In genomic region chr15:76803049-76803571, GRCh38 we compare ENCODE assay signal across 20 cellular contexts.
DNase-seq lines count a peak whose midpoint lies in the region; ATAC-seq, FAIRE-seq and TF ChIP-seq lines count a peak whose summit lies in the region.
"Had no signal": no experiment of that assay in that cellular context is flagged by ENCODE, and none has a peak within 500 bp of the region (broad histone marks: within the 10 kb centered on the region; RNA-seq: fewer than 3 reads in every experiment).

No MANE protein-coding gene starts in this region.

- H3K4me2 ChIP-seq in GM12878 (ENCODE audit: control insufficient read depth, insufficient read depth) = no peak overlapping the region
- no peak overlapping the region for H3K4me2 ChIP-seq in H9 (ENCODE audit: insufficient read depth, insufficient read length, low read length)

- H3K27ac ChIP-seq in GM12878 (ENCODE audit: control insufficient read depth, insufficient read depth) (no peak overlapping the region), H9 (ENCODE audit: insufficient read length, low read depth, low read length) (no peak overlapping the region)
- H3K27ac ChIP-seq: C4-2B, HL-60 had no signal

- no peak overlapping the region for H2AK5ac ChIP-seq in H9 (ENCODE audit: insufficient read length, low read length)

- BruUV-seq in GM12878 (replicated peaks; lab: Mats Ljungman, UMichigan) = no TSS peak

- 96% methylated on average over 1 of the region's 1 CpG for WGBS in GM12878 (ENCODE audit: insufficient coverage, insufficient replicate concordance, low lambda C conversion rate, missing lambda C conversion rate)
- WGBS in H9 (ENCODE audit: extremely low coverage, insufficient read length, low lambda C conversion rate) = no CpG with 5 or more reads among the region's 1 CpG

- H2BK12ac ChIP-seq in H9 (ENCODE audit: insufficient read length, low read depth, low read length) = no peak overlapping the region

- H3K27me3 ChIP-seq in GM12878 (replicated peaks in 1 of 2; ENCODE audit: control insufficient read depth in 2 of 2, insufficient read depth in 2 of 2, low read length in 1 of 2) (no peaks in the 10 kb centered on the region), H9 (ENCODE audit: insufficient read depth, low read length) (no peaks in the 10 kb centered on the region)

- H4K5ac ChIP-seq in H9 (ENCODE audit: insufficient read length, low read depth, low read length) = no peak overlapping the region

- no peaks in the 10 kb centered on the region for H3K79me2 ChIP-seq in GM12878 (ENCODE audit: control insufficient read depth, insufficient read depth, low read length)
- no peaks in the 10 kb centered on the region for H3K79me2 ChIP-seq in H9 (ENCODE audit: insufficient read depth, low read length)

- no peak overlapping the region for H4K91ac ChIP-seq in H9 (ENCODE audit: insufficient read length, low read depth, low read length)

- TF ChIP-seq CTCF in GM12878 (IDR thresholded peaks at IDR 0.05 in 2 of 3, conservative IDR thresholded peaks at IDR 0.05 in 1 of 3; ENCODE audit: control insufficient read depth in 2 of 3, extremely low read depth in 1 of 3, insufficient read depth in 1 of 3, low read depth in 3 of 3, low read length in 3 of 3) (no peak), nephron progenitor cell (IDR thresholded peaks at IDR 0.05) (no peak), H9 (conservative IDR thresholded peaks at IDR 0.05) (no peak)

- H3T11ph ChIP-seq in H9 (ENCODE audit: low read length) = no peak overlapping the region

- H2BK15ac ChIP-seq in H9 (ENCODE audit: low read depth, low read length) = no peak overlapping the region

- no peak for DNase-seq in activated naive CD8-positive, alpha-beta T cell treated with anti-CD3 and anti-CD28 coated beads, Interleukin-2, amount 10 ng/mL, durations not matched to agents 7 days and 5 days
- no peak for DNase-seq in activated naive CD8-positive, alpha-beta T cell treated with anti-CD3 and anti-CD28 coated beads, Interleukin-2, amount 50 U/mL, for 24 hours
- DNase-seq in GM12878 (ENCODE audit: low read depth, low spot score) (no peak), nephron progenitor cell (no peak), H9 (no peak), AML-193 (lab: John Stamatoyannopoulos, UW) (no peak)
- DNase-seq in stimulated activated naive CD8-positive, alpha-beta T cell treated with anti-CD3 and anti-CD28 coated beads, Interleukin-15, amount 100 ng/mL, for 72 hours = no peak
- DNase-seq: CD8-positive, alpha-beta memory T cell; DMS53; GDM1; H7; KG1; NCI-H1092 treated with DMSO at 0.1 percent for 48 hours; NCI-H1436 treated with DMSO at 0.1 percent for 48 hours; NCI-H2029; NCI-H2171 treated with DMSO at 0.1 percent for 48 hours; NCI-H524 treated with DMSO at 0.1 percent for 48 hours; SHP77 had no signal

- H3K9ac ChIP-seq in GM12878 (ENCODE audit: control insufficient read depth, insufficient read depth, low read length) = no peak overlapping the region
- H3K9ac ChIP-seq in H9 (ENCODE audit: extremely low read depth, insufficient read length, low read length) = no peak overlapping the region

- H3K4ac ChIP-seq in H9 (ENCODE audit: low read depth, low read length) = no peak overlapping the region

- in situ Hi-C loops in GM12878 (cut with MboI) = no loop called here

- H3K14ac ChIP-seq in H9 (ENCODE audit: insufficient read depth, low read length) = no peak overlapping the region

- no peak for TF ChIP-seq RAD21 in GM12878 (IDR thresholded peaks at IDR 0.05; ENCODE audit: insufficient read depth, low read depth, low read length)

- RAD21 ChIA-PET in GM12878 (lab: Charles Lee; ENCODE audit: unreplicated experiment) = no interaction called here

- H3K79me1 ChIP-seq in H9 (ENCODE audit: insufficient read depth, low read depth, low read length, poor library complexity, severe bottlenecking) = no peaks in the 10 kb centered on the region

- H2AFZ ChIP-seq in GM12878 (ENCODE audit: control insufficient read depth, low read depth, low read length) (no peak overlapping the region), H9 (ENCODE audit: low read length) (no peak overlapping the region)

- POLR2A ChIA-PET in activated naive CD8-positive, alpha-beta T cell treated with anti-CD3 and anti-CD28 coated beads, Interleukin-2, amount 10 ng/mL, durations not matched to agents 7 days and 5 days (lab: Charles Lee) = no interaction called here
- POLR2A ChIA-PET in GM12878 (lab: Charles Lee) = no interaction called here

- no peak overlapping the region for H2BK120ac ChIP-seq in H9 (ENCODE audit: low read depth, low read length, poor library complexity, severe bottlenecking)

- H3K4me3 Mint-ChIP-seq in activated naive CD8-positive, alpha-beta T cell treated with anti-CD3 and anti-CD28 coated beads, Interleukin-2, amount 10 ng/mL, durations not matched to agents 7 days and 5 days = no peak overlapping the region
- H3K4me3 Mint-ChIP-seq in activated naive CD8-positive, alpha-beta T cell treated with anti-CD3 and anti-CD28 coated beads, Interleukin-2, amount 50 U/mL, for 24 hours = no peak overlapping the region
- H3K4me3 Mint-ChIP-seq in nephron progenitor cell (no peak overlapping the region), H9 (no peak overlapping the region)
- no peak overlapping the region for H3K4me3 Mint-ChIP-seq in stimulated activated naive CD8-positive, alpha-beta T cell treated with anti-CD3 and anti-CD28 coated beads, Interleukin-15, amount 100 ng/mL, for 72 hours
- H3K4me3 Mint-ChIP-seq: CD8-positive, alpha-beta memory T cell had no signal

- H3K36me3 Mint-ChIP-seq in activated naive CD8-positive, alpha-beta T cell treated with anti-CD3 and anti-CD28 coated beads, Interleukin-2, amount 10 ng/mL, durations not matched to agents 7 days and 5 days = peaks cover 23% of the 10 kb centered on the region
- peaks cover 22% of the 10 kb centered on the region for H3K36me3 Mint-ChIP-seq in activated naive CD8-positive, alpha-beta T cell treated with anti-CD3 and anti-CD28 coated beads, Interleukin-2, amount 50 U/mL, for 24 hours (ENCODE audit: low read depth)
- H3K36me3 Mint-ChIP-seq in nephron progenitor cell (ENCODE audit: low read depth) (peaks cover 38% of the 10 kb centered on the region), H9 (ENCODE audit: insufficient read depth in 1 of 3, low read depth in 3 of 3) (no peaks in the 10 kb centered on the region)

- H4K20me1 ChIP-seq in GM12878 (ENCODE audit: control insufficient read depth, insufficient read depth) (no peaks in the 10 kb centered on the region), H9 (ENCODE audit: control insufficient read depth, insufficient read depth, insufficient read length) (no peaks in the 10 kb centered on the region)

- H3K4me3 ChIP-seq in GM12878 = no peak overlapping the region

- H3K18ac ChIP-seq in H9 (ENCODE audit: insufficient read length, low read depth, low read length) = no peak overlapping the region

- no peaks in the 10 kb centered on the region for H3K9me3 Mint-ChIP-seq in activated naive CD8-positive, alpha-beta T cell treated with anti-CD3 and anti-CD28 coated beads, Interleukin-2, amount 10 ng/mL, durations not matched to agents 7 days and 5 days
- H3K9me3 Mint-ChIP-seq in activated naive CD8-positive, alpha-beta T cell treated with anti-CD3 and anti-CD28 coated beads, Interleukin-2, amount 50 U/mL, for 24 hours = no peaks in the 10 kb centered on the region
- H3K9me3 Mint-ChIP-seq in nephron progenitor cell (no peaks in the 10 kb centered on the region), H9 (no peaks in the 10 kb centered on the region)
- H3K9me3 Mint-ChIP-seq in stimulated activated naive CD8-positive, alpha-beta T cell treated with anti-CD3 and anti-CD28 coated beads, Interleukin-15, amount 100 ng/mL, for 72 hours = no peaks in the 10 kb centered on the region
- H3K9me3 Mint-ChIP-seq: CD8-positive, alpha-beta memory T cell had no signal

- no peak for TF ChIP-seq EP300 in GM12878 (IDR thresholded peaks at IDR 0.05; ENCODE audit: borderline replicate concordance in 1 of 2, control insufficient read depth in 1 of 2, low read depth in 2 of 2, low read length in 2 of 2)

- H3K4me1 Mint-ChIP-seq in activated naive CD8-positive, alpha-beta T cell treated with anti-CD3 and anti-CD28 coated beads, Interleukin-2, amount 10 ng/mL, durations not matched to agents 7 days and 5 days = no peaks in the 10 kb centered on the region
- H3K4me1 Mint-ChIP-seq in activated naive CD8-positive, alpha-beta T cell treated with anti-CD3 and anti-CD28 coated beads, Interleukin-2, amount 50 U/mL, for 24 hours = peaks cover 2% of the 10 kb centered on the region
- peaks cover 9% of the 10 kb centered on the region for H3K4me1 Mint-ChIP-seq in nephron progenitor cell
- H3K4me1 Mint-ChIP-seq in stimulated activated naive CD8-positive, alpha-beta T cell treated with anti-CD3 and anti-CD28 coated beads, Interleukin-15, amount 100 ng/mL, for 72 hours = no peaks in the 10 kb centered on the region
- H3K4me1 Mint-ChIP-seq in H9 = peaks cover 14 to 15% of the 10 kb centered on the region in 2 experiments
- H3K4me1 Mint-ChIP-seq: CD8-positive, alpha-beta memory T cell had no signal

- H2BK20ac ChIP-seq in H9 (ENCODE audit: low read depth, low read length, poor library complexity, severe bottlenecking) = no peak overlapping the region

- no peaks in the 10 kb centered on the region for H3K23me2 ChIP-seq in H9 (ENCODE audit: insufficient read length, low read depth, low read length, poor library complexity, severe bottlenecking)

- CTCF ChIA-PET in GM12878 (lab: Yijun Ruan, JAX) = no interaction called here

- SMC1A ChIA-PET in GM12878 (lab: Charles Lee; ENCODE audit: uncharacterized antibody, unreplicated experiment) = no interaction called here

- peak overlapping the region; percentile 11 for H3K27ac Mint-ChIP-seq in activated naive CD8-positive, alpha-beta T cell treated with anti-CD3 and anti-CD28 coated beads, Interleukin-2, amount 10 ng/mL, durations not matched to agents 7 days and 5 days
- H3K27ac Mint-ChIP-seq in activated naive CD8-positive, alpha-beta T cell treated with anti-CD3 and anti-CD28 coated beads, Interleukin-2, amount 50 U/mL, for 24 hours = no peak overlapping the region
- H3K27ac Mint-ChIP-seq in nephron progenitor cell (peak overlapping the region; percentile 19), H9 (peak overlapping the region in 1 of 3 experiments; percentile 0; a peak in 3 of 7 replicates)
- H3K27ac Mint-ChIP-seq in stimulated activated naive CD8-positive, alpha-beta T cell treated with anti-CD3 and anti-CD28 coated beads, Interleukin-15, amount 100 ng/mL, for 72 hours = no peak overlapping the region

- no peak overlapping the region for H3K23ac ChIP-seq in H9 (ENCODE audit: insufficient read length, low read depth, low read length)

- TF ChIP-seq POLR2A in GM12878 (IDR thresholded peaks at IDR 0.05; ENCODE audit: low read depth, low read length) = no peak

- intact Hi-C loops in GM12878 (cut with micrococcal nuclease; ENCODE audit: unreplicated experiment) = no loop called here

- no peak overlapping the region for H2BK5ac ChIP-seq in H9 (ENCODE audit: insufficient read length, low read length)

- H3K4me1 ChIP-seq in GM12878 (ENCODE audit: control insufficient read depth, insufficient read depth, low read length) (no peaks in the 10 kb centered on the region), H9 (ENCODE audit: insufficient read depth, low read length) (peaks cover 2% of the 10 kb centered on the region; the same call in 1 of the 2 replicates)

- 0 out of 4 replicates have a peak, but pooled peaks cover 0 to 2% of the 10 kb centered on the region in 2 experiments for H3K36me3 ChIP-seq in GM12878 (ENCODE audit: control insufficient read depth in 2 of 2, insufficient read depth in 2 of 2, low read length in 1 of 2)

- peak; percentile 49 for FAIRE-seq in GM12878 (lab: Jason Lieb, UNC)

- ATAC-seq in activated naive CD8-positive, alpha-beta T cell treated with anti-CD3 and anti-CD28 coated beads, Interleukin-2, amount 10 ng/mL, durations not matched to agents 7 days and 5 days (ENCODE audit: low read depth) = no peak
- ATAC-seq in activated naive CD8-positive, alpha-beta T cell treated with anti-CD3 and anti-CD28 coated beads, Interleukin-2, amount 50 U/mL, for 24 hours = no peak
- ATAC-seq in GM12878 = no peak
- ATAC-seq in stimulated activated naive CD8-positive, alpha-beta T cell treated with anti-CD3 and anti-CD28 coated beads, Interleukin-15, amount 100 ng/mL, for 72 hours = no peak

- H4K8ac ChIP-seq in H9 (replicated peaks; ENCODE audit: insufficient read length, low read depth, low read length) = no peak overlapping the region

- no peak overlapping the region for H3K56ac ChIP-seq in H9 (ENCODE audit: insufficient read length, low read depth, low read length)

- H3K9me3 ChIP-seq in GM12878 (replicated peaks; ENCODE audit: control insufficient read depth, insufficient read depth, low read length) = no peaks in the 10 kb centered on the region
- no peaks in the 10 kb centered on the region for H3K9me3 ChIP-seq in H9 (ENCODE audit: control insufficient read depth, low read depth, low read length)

- H3K27me3 Mint-ChIP-seq in activated naive CD8-positive, alpha-beta T cell treated with anti-CD3 and anti-CD28 coated beads, Interleukin-2, amount 10 ng/mL, durations not matched to agents 7 days and 5 days = no peaks in the 10 kb centered on the region
- H3K27me3 Mint-ChIP-seq in activated naive CD8-positive, alpha-beta T cell treated with anti-CD3 and anti-CD28 coated beads, Interleukin-2, amount 50 U/mL, for 24 hours = no peaks in the 10 kb centered on the region
- H3K27me3 Mint-ChIP-seq in nephron progenitor cell (ENCODE audit: low read depth, poor library complexity) (peaks cover 4% of the 10 kb centered on the region), H9 (ENCODE audit: low read depth) (no peaks in the 10 kb centered on the region)
- H3K27me3 Mint-ChIP-seq in stimulated activated naive CD8-positive, alpha-beta T cell treated with anti-CD3 and anti-CD28 coated beads, Interleukin-15, amount 100 ng/mL, for 72 hours = no peaks in the 10 kb centered on the region
- H3K27me3 Mint-ChIP-seq: CD8-positive, alpha-beta memory T cell had no signal

Comparison
In these comparisons a context has a peak if more than half of its experiments do, and no peak if none do; other contexts are left out.
1. H3K27ac Mint-ChIP-seq: peak in activated naive CD8-positive, alpha-beta T cell treated with anti-CD3 and anti-CD28 coated beads, Interleukin-2, amount 10 ng/mL, durations not matched to agents 7 days and 5 days (single experiment) and nephron progenitor cell (single experiment); none in activated naive CD8-positive, alpha-beta T cell treated with anti-CD3 and anti-CD28 coated beads, Interleukin-2, amount 50 U/mL, for 24 hours (single experiment) and stimulated activated naive CD8-positive, alpha-beta T cell treated with anti-CD3 and anti-CD28 coated beads, Interleukin-15, amount 100 ng/mL, for 72 hours (0 of 2).